8 cellular contexts compared by ENCODE assay signal in genomic region chr11:9384535-9385287, GRCh38. TPM values are rescaled to one million over a fixed set of nuclear protein-coding genes. Genes with fewer than 3 reads are reported as not detected.
DNase-seq lines count a peak whose midpoint lies in the region; ATAC-seq, FAIRE-seq and TF ChIP-seq lines count a peak whose summit lies in the region.

TSS of gene IPO7 (plus strand) at chr11:9384652. CDS start at chr11:9384764, 112 bp downstream.

- H3K9ac ChIP-seq in fibroblast of lung (ENCODE audit: insufficient read depth, low read length): peak within 1 kb of the TSS; percentile 98

- H3K4me3 ChIP-seq in Jurkat, Clone E6-1 (ENCODE audit: low read length): peak within 1 kb of the TSS; percentile 93
- peak within 1 kb of the TSS; percentile 91 to 99 (median 96) for H3K4me3 ChIP-seq in fibroblast of lung (replicated peaks in 1 of 4; ENCODE audit: control extremely low read depth in 1 of 4, insufficient read depth in 1 of 4, low read depth in 3 of 4, low read length in 4 of 4)

- H3K27me3 Mint-ChIP-seq in activated T-helper 1 cell treated with anti-CD3 and anti-CD28 coated beads, Interleukin-12 subunit alpha, Interleukin-12 subunit beta, Interleukin-2, Interleukin-4 antibody, amounts not matched to agents 30 ng/mL and 10 ng/mL and 1 ng/mL, durations not matched to agents 14 hours and 24 hours and 36 hours (ENCODE audit: insufficient read depth): no peaks in the 10 kb centered on the region
- H3K27me3 Mint-ChIP-seq in natural killer cell (ENCODE audit: low read depth in 2 of 2): no peaks in the 10 kb centered on the region

- peaks cover 49% of the 10 kb centered on the region for H3K79me2 ChIP-seq in fibroblast of lung (ENCODE audit: control insufficient read depth, insufficient read depth, low read length)

- ATAC-seq in GM21619 (IDR thresholded peaks at IDR 0.05; ENCODE audit: unreplicated experiment): peak; percentile 93
- peak; percentile 97 to 98 (median 97) for ATAC-seq in natural killer cell

- peak within 1 kb of the TSS; percentile 96 for H3K4me3 Mint-ChIP-seq in activated T-helper 1 cell treated with anti-CD3 and anti-CD28 coated beads, Interleukin-12 subunit alpha, Interleukin-12 subunit beta, Interleukin-2, Interleukin-4 antibody, amounts not matched to agents 30 ng/mL and 10 ng/mL and 1 ng/mL, durations not matched to agents 14 hours and 24 hours and 36 hours
- peak within 1 kb of the TSS; percentile 95 for H3K4me3 Mint-ChIP-seq in natural killer cell

- H4K20me1 ChIP-seq in fibroblast of lung (ENCODE audit: control insufficient read depth, extremely low read depth, insufficient read depth, low read length): peaks cover 6% of the 10 kb centered on the region

- no peaks in the 10 kb centered on the region for H3K4me1 ChIP-seq in fibroblast of lung (ENCODE audit: control insufficient read depth, extremely low read depth, insufficient read depth, low read length)

- FAIRE-seq in RCC 7860 (lab: Jason Lieb, UNC): no peak

- peaks cover 36% of the 10 kb centered on the region for H3K4me1 Mint-ChIP-seq in activated T-helper 1 cell treated with anti-CD3 and anti-CD28 coated beads, Interleukin-12 subunit alpha, Interleukin-12 subunit beta, Interleukin-2, Interleukin-4 antibody, amounts not matched to agents 30 ng/mL and 10 ng/mL and 1 ng/mL, durations not matched to agents 14 hours and 24 hours and 36 hours (ENCODE audit: low read depth)
- H3K4me1 Mint-ChIP-seq in natural killer cell: peaks cover 33 to 35% of the 10 kb centered on the region in 2 donors

- peak within 1 kb of the TSS; percentile 95 for H3K27ac Mint-ChIP-seq in activated T-helper 1 cell treated with anti-CD3 and anti-CD28 coated beads, Interleukin-12 subunit alpha, Interleukin-12 subunit beta, Interleukin-2, Interleukin-4 antibody, amounts not matched to agents 30 ng/mL and 10 ng/mL and 1 ng/mL, durations not matched to agents 14 hours and 24 hours and 36 hours
- peak within 1 kb of the TSS; percentile 91 to 96 for H3K27ac Mint-ChIP-seq in natural killer cell

- H2AFZ ChIP-seq in fibroblast of lung (ENCODE audit: low read length): peak within 1 kb of the TSS; percentile 27

- no peaks in the 10 kb centered on the region for H3K9me3 Mint-ChIP-seq in activated T-helper 1 cell treated with anti-CD3 and anti-CD28 coated beads, Interleukin-12 subunit alpha, Interleukin-12 subunit beta, Interleukin-2, Interleukin-4 antibody, amounts not matched to agents 30 ng/mL and 10 ng/mL and 1 ng/mL, durations not matched to agents 14 hours and 24 hours and 36 hours
- H3K9me3 Mint-ChIP-seq in natural killer cell: no peaks in the 10 kb centered on the region

- peaks cover 12% of the 10 kb centered on the region for H3K36me3 Mint-ChIP-seq in activated T-helper 1 cell treated with anti-CD3 and anti-CD28 coated beads, Interleukin-12 subunit alpha, Interleukin-12 subunit beta, Interleukin-2, Interleukin-4 antibody, amounts not matched to agents 30 ng/mL and 10 ng/mL and 1 ng/mL, durations not matched to agents 14 hours and 24 hours and 36 hours (ENCODE audit: low read depth)
- no peaks in the 10 kb centered on the region for H3K36me3 Mint-ChIP-seq in natural killer cell

- no peaks in the 10 kb centered on the region for H3K36me3 ChIP-seq in fibroblast of lung (ENCODE audit: control insufficient read depth, insufficient read depth, low read length)

- TF ChIP-seq CTCF in fibroblast of lung (conservative IDR thresholded peaks at IDR 0.05 in 1 of 2, IDR thresholded peaks at IDR 0.05 in 1 of 2; ENCODE audit: low read depth in 1 of 2, low read length in 2 of 2) (peak in 1 of 2 donors; percentile 33), natural killer cell (IDR thresholded peaks at IDR 0.05) (no peak)

- H3K27me3 ChIP-seq in fibroblast of lung (ENCODE audit: control insufficient read depth, insufficient read depth, low read length): no peaks in the 10 kb centered on the region

- DNase-seq in DMS79 (lab: John Stamatoyannopoulos, UW) (peak; percentile 85), RCC 7860 (ENCODE audit: low spot score) (peak; percentile 77), fibroblast of lung (ENCODE audit: low read depth in 2 of 2) (peak; percentile 92), natural killer cell (peak; percentile 77)
- peak; percentile 89 for DNase-seq in Jurkat, Clone E6-1 (ENCODE audit: low read depth, low spot score)
- peak; percentile 87 for DNase-seq in activated T-helper 1 cell treated with anti-CD3 and anti-CD28 coated beads, Interleukin-12 subunit alpha, Interleukin-12 subunit beta, Interleukin-2, Interleukin-4 antibody, amounts not matched to agents 30 ng/mL and 10 ng/mL and 1 ng/mL, durations not matched to agents 14 hours and 24 hours and 36 hours (ENCODE audit: low spot score)
- peak; percentile 90 for DNase-seq in stimulated activated naive CD4-positive, alpha-beta T cell treated with Interleukin-2 at 50 U/mL for 16 hours (lab: John Stamatoyannopoulos, UW)

- no peaks in the 10 kb centered on the region for H3K9me3 ChIP-seq in fibroblast of lung (ENCODE audit: control insufficient read depth, insufficient read depth, low read depth, low read length)

- peak within 1 kb of the TSS; percentile 97 for H3K27ac ChIP-seq in fibroblast of lung (ENCODE audit: insufficient read depth, low read length)

- peak within 1 kb of the TSS; percentile 95 for H3K4me2 ChIP-seq in fibroblast of lung (ENCODE audit: extremely low read depth, insufficient read depth, low read length)

- intact Hi-C loops in activated T-helper 1 cell treated with anti-CD3 and anti-CD28 coated beads, Interleukin-12 subunit alpha, Interleukin-12 subunit beta, Interleukin-2, Interleukin-4 antibody, amounts not matched to agents 30 ng/mL and 10 ng/mL and 1 ng/mL, durations not matched to agents 14 hours and 24 hours and 36 hours (cut with micrococcal nuclease): loop anchor here (1.0 to 5.0 kb wide), 10 partner anchors 20 to 702 kb away; partner anchors contain the start of genes AKIP1, NRIP3, RPL27A and TMEM41B
- intact Hi-C loops in natural killer cell (cut with micrococcal nuclease): loop anchor here (1.0 kb wide), 3 partner anchors 20 to 76 kb away; partner anchors contain the start of gene TMEM41B

RNA-seq across cellular contexts. Expression of gene IPO7, which starts in this region (rescaled TPM):
- polyA plus RNA-seq in Jurkat, Clone E6-1 (2012; ENCODE audit: insufficient read depth, insufficient read length): 42.0 TPM
- 136 and 153 TPM in 2 replicates for total RNA-seq in activated T-helper 1 cell treated with anti-CD3 and anti-CD28 coated beads, Interleukin-12 subunit alpha, Interleukin-12 subunit beta, Interleukin-2, Interleukin-4 antibody, amounts not matched to agents 30 ng/mL and 10 ng/mL and 1 ng/mL, durations not matched to agents 14 hours and 24 hours and 36 hours
- total RNA-seq in fibroblast of lung: 128 and 174 TPM in 2 replicates
- polyA plus RNA-seq in fibroblast of lung: 70.0 and 75.7 TPM in 2 replicates
- polyA plus RNA-seq in fibroblast of lung (2012): 65.5 and 66.1 TPM in 2 replicates
- 12.4 and 12.5 TPM in 2 replicates for polyA minus RNA-seq in fibroblast of lung (ENCODE audit: low replicate concordance)
- 10 to 100 TPM; 47.2 to 62.3 (median 58.0) TPM for total RNA-seq in natural killer cell

Comparison
In these comparisons a context has a peak if more than half of its experiments do, and no peak if none do; other contexts are left out.
1. Peak in every context shown above with its lines: DNase-seq, ATAC-seq, H3K4me3 ChIP-seq and H3K27ac ChIP-seq.